Comparison of ENCODE assay signal across 1 cellular context in the genomic region with DNA sequence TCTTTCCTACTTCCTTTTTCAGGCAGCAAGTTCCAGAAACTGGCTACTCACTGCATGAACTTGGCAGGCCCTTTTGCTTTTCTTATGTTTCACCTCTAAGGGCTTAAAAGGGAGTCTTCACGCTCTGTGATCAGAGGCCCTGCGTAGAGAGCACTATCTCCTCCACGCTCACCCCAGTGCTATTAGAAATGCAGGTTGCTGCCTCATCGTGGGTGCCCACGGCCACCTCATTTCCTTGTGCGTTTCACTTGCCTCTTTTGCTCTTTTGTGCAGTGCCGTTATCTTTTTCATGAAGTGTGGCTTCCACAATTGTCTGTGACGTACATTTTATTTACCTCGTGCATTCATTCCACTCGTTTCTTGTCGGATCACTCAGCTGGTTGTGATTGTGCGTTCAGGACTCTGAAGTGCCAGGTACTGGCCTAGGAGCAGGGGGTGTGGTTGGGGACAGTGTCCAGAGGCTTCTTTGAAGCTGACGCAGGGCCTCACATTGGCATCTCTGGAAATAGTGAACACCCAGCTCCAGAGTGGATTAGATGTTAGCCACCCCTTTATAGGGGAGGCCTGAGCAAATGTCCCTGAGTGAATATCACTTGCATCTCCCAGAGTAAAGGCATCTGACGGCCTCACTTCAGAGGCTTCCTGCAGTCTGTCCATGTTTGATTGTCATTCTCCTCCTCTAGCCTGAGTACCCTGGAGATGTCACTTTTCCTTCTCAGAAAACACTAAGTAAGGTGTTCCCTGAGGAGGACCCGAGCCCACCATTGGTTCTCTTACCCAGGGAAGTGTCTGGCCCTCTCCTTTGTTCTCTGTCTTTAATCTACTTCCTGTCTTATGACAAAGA.
TF ChIP-seq lines count a peak whose summit lies in the region.

No MANE protein-coding gene starts in this region.

TF ChIP-seq in GM23338, 12 proteins besides CTCF, POLR2A, EP300 and RAD21 (continued from another document):
- TF ChIP-seq, protein P1, sequence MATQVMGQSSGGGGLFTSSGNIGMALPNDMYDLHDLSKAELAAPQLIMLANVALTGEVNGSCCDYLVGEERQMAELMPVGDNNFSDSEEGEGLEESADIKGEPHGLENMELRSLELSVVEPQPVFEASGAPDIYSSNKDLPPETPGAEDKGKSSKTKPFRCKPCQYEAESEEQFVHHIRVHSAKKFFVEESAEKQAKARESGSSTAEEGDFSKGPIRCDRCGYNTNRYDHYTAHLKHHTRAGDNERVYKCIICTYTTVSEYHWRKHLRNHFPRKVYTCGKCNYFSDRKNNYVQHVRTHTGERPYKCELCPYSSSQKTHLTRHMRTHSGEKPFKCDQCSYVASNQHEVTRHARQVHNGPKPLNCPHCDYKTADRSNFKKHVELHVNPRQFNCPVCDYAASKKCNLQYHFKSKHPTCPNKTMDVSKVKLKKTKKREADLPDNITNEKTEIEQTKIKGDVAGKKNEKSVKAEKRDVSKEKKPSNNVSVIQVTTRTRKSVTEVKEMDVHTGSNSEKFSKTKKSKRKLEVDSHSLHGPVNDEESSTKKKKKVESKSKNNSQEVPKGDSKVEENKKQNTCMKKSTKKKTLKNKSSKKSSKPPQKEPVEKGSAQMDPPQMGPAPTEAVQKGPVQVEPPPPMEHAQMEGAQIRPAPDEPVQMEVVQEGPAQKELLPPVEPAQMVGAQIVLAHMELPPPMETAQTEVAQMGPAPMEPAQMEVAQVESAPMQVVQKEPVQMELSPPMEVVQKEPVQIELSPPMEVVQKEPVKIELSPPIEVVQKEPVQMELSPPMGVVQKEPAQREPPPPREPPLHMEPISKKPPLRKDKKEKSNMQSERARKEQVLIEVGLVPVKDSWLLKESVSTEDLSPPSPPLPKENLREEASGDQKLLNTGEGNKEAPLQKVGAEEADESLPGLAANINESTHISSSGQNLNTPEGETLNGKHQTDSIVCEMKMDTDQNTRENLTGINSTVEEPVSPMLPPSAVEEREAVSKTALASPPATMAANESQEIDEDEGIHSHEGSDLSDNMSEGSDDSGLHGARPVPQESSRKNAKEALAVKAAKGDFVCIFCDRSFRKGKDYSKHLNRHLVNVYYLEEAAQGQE (IDR thresholded peaks at IDR 0.05; ENCODE audit: unreplicated experiment): no peak
- TF ChIP-seq ZNF114 (CRISPR knock-in tag; IDR thresholded peaks at IDR 0.05): no peak
- no peak for TF ChIP-seq JUNB (IDR thresholded peaks at IDR 0.05; ENCODE audit: unreplicated experiment)
- no peak for TF ChIP-seq STAT1 (IDR thresholded peaks at IDR 0.05; ENCODE audit: unreplicated experiment)
- TF ChIP-seq CREB1 (CRISPR knock-in tag; IDR thresholded peaks at IDR 0.05; ENCODE audit: low read depth): no peak
- TF ChIP-seq, protein P2, sequence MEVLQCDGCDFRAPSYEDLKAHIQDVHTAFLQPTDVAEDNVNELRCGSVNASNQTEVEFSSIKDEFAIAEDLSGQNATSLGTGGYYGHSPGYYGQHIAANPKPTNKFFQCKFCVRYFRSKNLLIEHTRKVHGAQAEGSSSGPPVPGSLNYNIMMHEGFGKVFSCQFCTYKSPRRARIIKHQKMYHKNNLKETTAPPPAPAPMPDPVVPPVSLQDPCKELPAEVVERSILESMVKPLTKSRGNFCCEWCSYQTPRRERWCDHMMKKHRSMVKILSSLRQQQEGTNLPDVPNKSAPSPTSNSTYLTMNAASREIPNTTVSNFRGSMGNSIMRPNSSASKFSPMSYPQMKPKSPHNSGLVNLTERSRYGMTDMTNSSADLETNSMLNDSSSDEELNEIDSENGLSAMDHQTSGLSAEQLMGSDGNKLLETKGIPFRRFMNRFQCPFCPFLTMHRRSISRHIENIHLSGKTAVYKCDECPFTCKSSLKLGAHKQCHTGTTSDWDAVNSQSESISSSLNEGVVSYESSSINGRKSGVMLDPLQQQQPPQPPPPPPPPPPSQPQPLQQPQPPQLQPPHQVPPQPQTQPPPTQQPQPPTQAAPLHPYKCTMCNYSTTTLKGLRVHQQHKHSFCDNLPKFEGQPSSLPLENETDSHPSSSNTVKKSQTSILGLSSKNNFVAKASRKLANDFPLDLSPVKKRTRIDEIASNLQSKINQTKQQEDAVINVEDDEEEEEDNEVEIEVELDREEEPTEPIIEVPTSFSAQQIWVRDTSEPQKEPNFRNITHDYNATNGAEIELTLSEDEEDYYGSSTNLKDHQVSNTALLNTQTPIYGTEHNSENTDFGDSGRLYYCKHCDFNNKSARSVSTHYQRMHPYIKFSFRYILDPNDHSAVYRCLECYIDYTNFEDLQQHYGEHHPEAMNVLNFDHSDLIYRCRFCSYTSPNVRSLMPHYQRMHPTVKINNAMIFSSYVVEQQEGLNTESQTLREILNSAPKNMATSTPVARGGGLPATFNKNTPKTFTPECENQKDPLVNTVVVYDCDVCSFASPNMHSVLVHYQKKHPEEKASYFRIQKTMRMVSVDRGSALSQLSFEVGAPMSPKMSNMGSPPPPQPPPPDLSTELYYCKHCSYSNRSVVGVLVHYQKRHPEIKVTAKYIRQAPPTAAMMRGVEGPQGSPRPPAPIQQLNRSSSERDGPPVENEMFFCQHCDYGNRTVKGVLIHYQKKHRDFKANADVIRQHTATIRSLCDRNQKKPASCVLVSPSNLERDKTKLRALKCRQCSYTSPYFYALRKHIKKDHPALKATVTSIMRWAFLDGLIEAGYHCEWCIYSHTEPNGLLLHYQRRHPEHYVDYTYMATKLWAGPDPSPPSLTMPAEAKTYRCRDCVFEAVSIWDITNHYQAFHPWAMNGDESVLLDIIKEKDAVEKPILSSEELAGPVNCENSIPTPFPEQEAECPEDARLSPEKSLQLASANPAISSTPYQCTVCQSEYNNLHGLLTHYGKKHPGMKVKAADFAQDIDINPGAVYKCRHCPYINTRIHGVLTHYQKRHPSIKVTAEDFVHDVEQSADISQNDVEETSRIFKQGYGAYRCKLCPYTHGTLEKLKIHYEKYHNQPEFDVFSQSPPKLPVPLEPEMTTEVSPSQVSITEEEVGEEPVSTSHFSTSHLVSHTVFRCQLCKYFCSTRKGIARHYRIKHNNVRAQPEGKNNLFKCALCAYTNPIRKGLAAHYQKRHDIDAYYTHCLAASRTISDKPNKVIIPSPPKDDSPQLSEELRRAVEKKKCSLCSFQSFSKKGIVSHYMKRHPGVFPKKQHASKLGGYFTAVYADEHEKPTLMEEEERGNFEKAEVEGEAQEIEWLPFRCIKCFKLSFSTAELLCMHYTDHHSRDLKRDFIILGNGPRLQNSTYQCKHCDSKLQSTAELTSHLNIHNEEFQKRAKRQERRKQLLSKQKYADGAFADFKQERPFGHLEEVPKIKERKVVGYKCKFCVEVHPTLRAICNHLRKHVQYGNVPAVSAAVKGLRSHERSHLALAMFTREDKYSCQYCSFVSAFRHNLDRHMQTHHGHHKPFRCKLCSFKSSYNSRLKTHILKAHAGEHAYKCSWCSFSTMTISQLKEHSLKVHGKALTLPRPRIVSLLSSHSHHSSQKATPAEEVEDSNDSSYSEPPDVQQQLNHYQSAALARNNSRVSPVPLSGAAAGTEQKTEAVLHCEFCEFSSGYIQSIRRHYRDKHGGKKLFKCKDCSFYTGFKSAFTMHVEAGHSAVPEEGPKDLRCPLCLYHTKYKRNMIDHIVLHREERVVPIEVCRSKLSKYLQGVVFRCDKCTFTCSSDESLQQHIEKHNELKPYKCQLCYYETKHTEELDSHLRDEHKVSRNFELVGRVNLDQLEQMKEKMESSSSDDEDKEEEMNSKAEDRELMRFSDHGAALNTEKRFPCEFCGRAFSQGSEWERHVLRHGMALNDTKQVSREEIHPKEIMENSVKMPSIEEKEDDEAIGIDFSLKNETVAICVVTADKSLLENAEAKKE (CRISPR knock-in tag; IDR thresholded peaks at IDR 0.05): no peak
- no peak for TF ChIP-seq POLR2AphosphoS5 (IDR thresholded peaks at IDR 0.05; ENCODE audit: low read depth)
- TF ChIP-seq, protein P3, sequence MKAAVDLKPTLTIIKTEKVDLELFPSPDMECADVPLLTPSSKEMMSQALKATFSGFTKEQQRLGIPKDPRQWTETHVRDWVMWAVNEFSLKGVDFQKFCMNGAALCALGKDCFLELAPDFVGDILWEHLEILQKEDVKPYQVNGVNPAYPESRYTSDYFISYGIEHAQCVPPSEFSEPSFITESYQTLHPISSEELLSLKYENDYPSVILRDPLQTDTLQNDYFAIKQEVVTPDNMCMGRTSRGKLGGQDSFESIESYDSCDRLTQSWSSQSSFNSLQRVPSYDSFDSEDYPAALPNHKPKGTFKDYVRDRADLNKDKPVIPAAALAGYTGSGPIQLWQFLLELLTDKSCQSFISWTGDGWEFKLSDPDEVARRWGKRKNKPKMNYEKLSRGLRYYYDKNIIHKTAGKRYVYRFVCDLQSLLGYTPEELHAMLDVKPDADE (IDR thresholded peaks at IDR 0.05): no peak
- TF ChIP-seq EZH2phosphoT487 (IDR thresholded peaks at IDR 0.05; ENCODE audit: unreplicated experiment): no peak
